20 cellular contexts compared by ENCODE assay signal in the genomic region with DNA sequence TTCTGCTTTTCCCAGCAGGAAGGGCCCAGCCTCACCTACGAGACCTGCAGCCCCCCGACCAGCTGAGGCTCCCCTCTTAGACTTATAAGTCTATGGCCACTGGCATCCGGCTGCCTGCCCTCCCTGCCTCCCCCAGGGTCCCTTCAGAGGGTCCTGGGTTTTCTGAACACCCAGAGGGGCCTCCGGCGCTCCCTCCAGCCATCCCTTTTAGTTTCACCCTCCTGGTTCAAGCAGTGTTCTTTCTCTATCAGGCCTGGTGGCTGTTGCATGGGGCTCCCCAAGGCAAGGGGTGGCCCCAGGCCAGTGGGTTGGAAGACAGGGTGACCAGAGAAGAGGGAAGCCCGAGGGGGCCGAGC.
"Had no signal": no experiment of that assay in that cellular context is flagged by ENCODE, and none has a peak within 500 bp of the region (broad histone marks: within the 10 kb centered on the region; RNA-seq: fewer than 3 reads in every experiment).

No MANE protein-coding gene starts in this region.

- H3K27ac Mint-ChIP-seq: dendritic cell treated with granulocyte-macrophage colony-stimulating factor and Interleukin-4, amounts not matched to agents 40 ng/mL and 50 ng/mL, for 4 days; naive thymus-derived CD4-positive, alpha-beta T cell; type B pancreatic cell had no signal

- H3K4me3 Mint-ChIP-seq: central memory CD8-positive, alpha-beta T cell; dendritic cell treated with granulocyte-macrophage colony-stimulating factor and Interleukin-4, amounts not matched to agents 40 ng/mL and 50 ng/mL, for 4 days; naive thymus-derived CD4-positive, alpha-beta T cell; stimulated activated naive B cell treated with anti-CD40 and anti-IgM and Interleukin-4, amounts not matched to agents 10 μg/mL and 1 μg/mL and 100 μg/mL, for 72 hours; type B pancreatic cell had no signal

- H3K27me3 ChIP-seq: foreskin keratinocyte, uterus had no signal

- H3K27me3 Mint-ChIP-seq: type B pancreatic cell had no signal

- H3K36me3 ChIP-seq: uterus had no signal

- H3K9ac ChIP-seq: parathyroid adenoma had no signal

- H3K9me3 ChIP-seq: prostate gland, spleen, stomach, uterus had no signal

- H3K27ac ChIP-seq: foreskin keratinocyte, parathyroid adenoma, prostate gland, spleen, stomach, uterus had no signal

- ATAC-seq: left lobe of liver; naive thymus-derived CD4-positive, alpha-beta T cell; sciatic nerve; stimulated activated naive B cell treated with anti-CD40 and anti-IgM and Interleukin-4, amounts not matched to agents 10 μg/mL and 1 μg/mL and 100 μg/mL, for 72 hours had no signal

- H2AFZ ChIP-seq: parathyroid adenoma had no signal

- H3K9me3 Mint-ChIP-seq: central memory CD8-positive, alpha-beta T cell; dendritic cell treated with granulocyte-macrophage colony-stimulating factor and Interleukin-4, amounts not matched to agents 40 ng/mL and 50 ng/mL, for 4 days; naive thymus-derived CD4-positive, alpha-beta T cell; stimulated activated naive B cell treated with anti-CD40 and anti-IgM and Interleukin-4, amounts not matched to agents 10 μg/mL and 1 μg/mL and 100 μg/mL, for 72 hours; type B pancreatic cell had no signal

- H3K4me1 ChIP-seq: parathyroid adenoma, prostate gland, uterus had no signal

- H3K79me2 ChIP-seq: parathyroid adenoma had no signal

- H3K4me3 ChIP-seq: prostate gland, spleen, stomach, uterus had no signal

- DNase-seq: foreskin keratinocyte; hippocampal formation; kidney glomerular epithelial cell; mammary epithelial cell; naive thymus-derived CD4-positive, alpha-beta T cell; spleen; stimulated activated CD4-positive, alpha-beta T cell treated with anti-CD3 and anti-CD28 coated beads, Interleukin-15, amount 100 ng/mL, for 24 hours; stimulated activated CD4-positive, alpha-beta T cell treated with anti-CD3 and anti-CD28 coated beads, Interleukin-1b, Interleukin-23, amount 100 ng/mL, for 48 hours; stimulated activated CD4-positive, alpha-beta T cell treated with anti-CD3 and anti-CD28 coated beads, Interleukin-4, amount 100 ng/mL, for 24 hours; stimulated activated naive B cell treated with anti-CD40 and anti-IgM and Interleukin-4, amounts not matched to agents 10 μg/mL and 1 μg/mL and 100 μg/mL, for 72 hours; stomach; substantia nigra; uterus had no signal
